In the genomic region with DNA sequence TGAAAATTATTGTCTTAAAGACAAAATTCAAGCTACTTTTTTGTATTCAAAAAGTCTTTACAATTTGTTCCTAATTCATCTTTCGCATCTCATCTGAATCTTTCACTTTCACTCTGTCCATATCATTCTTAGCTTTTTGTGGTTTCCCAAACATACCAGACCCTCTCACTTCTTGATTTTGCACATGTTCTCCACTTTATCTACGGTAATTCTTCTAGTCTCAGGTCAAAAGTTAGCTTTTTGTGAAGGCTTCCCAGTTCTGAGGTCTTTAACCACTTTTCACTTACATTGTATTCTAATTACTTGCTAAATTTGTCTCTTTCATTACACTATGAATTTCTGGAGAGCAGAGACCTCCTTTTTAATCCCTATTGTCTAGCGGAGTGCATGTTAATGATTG, we compare ENCODE assay signal across 16 cellular contexts. TPM values are rescaled to one million over a fixed set of nuclear protein-coding genes. Genes with fewer than 3 reads are reported as not detected.
A peak's percentile ranks its signal among the peaks of the same experiment; 100 is the strongest.
DNase-seq lines count a peak whose midpoint lies in the region; ATAC-seq and TF ChIP-seq lines count a peak whose summit lies in the region.
"Had no signal": no experiment of that assay in that cellular context is flagged by ENCODE, and none has a peak within 500 bp of the region (broad histone marks: within the 10 kb centered on the region; RNA-seq: fewer than 3 reads in every experiment).

No MANE protein-coding gene starts in this region.

- peak; percentile 77 for ATAC-seq in GM19463 (IDR thresholded peaks at IDR 0.05; ENCODE audit: unreplicated experiment)
- peak; percentile 57 for ATAC-seq in HG02798 (IDR thresholded peaks at IDR 0.05; ENCODE audit: poor library complexity, unreplicated experiment)
- ATAC-seq in HG03439 (IDR thresholded peaks at IDR 0.05; ENCODE audit: unreplicated experiment): peak; percentile 67
- ATAC-seq in Right ventricle myocardium superior (ENCODE audit: poor library complexity): no peak
- ATAC-seq in activated CD8-positive, alpha-beta memory T cell treated with anti-CD3 and anti-CD28 coated beads, Interleukin-2, amount 10 ng/mL, durations not matched to agents 7 days and 5 days: no peak
- ATAC-seq: HCT116 had no signal

- TF ChIP-seq CTCF in GM12864 (IDR thresholded peaks at IDR 0.05; ENCODE audit: low read depth, low read length, missing control alignments) (no peak), HFFc6 (IDR thresholded peaks at IDR 0.05) (no peak)

- H3K4me3 ChIP-seq in GM12864 (ENCODE audit: low read depth, low read length): no peak overlapping the region

- no peaks in the 10 kb centered on the region for H3K36me3 Mint-ChIP-seq in activated CD8-positive, alpha-beta memory T cell treated with anti-CD3 and anti-CD28 coated beads, Interleukin-2, amount 10 ng/mL, durations not matched to agents 7 days and 5 days
- no peaks in the 10 kb centered on the region for H3K36me3 Mint-ChIP-seq in HFFc6 (ENCODE audit: low read depth)

- no peaks in the 10 kb centered on the region for H3K4me1 Mint-ChIP-seq in activated CD8-positive, alpha-beta memory T cell treated with anti-CD3 and anti-CD28 coated beads, Interleukin-2, amount 10 ng/mL, durations not matched to agents 7 days and 5 days
- H3K4me1 Mint-ChIP-seq in HFFc6 (ENCODE audit: low read depth): no peaks in the 10 kb centered on the region

- intact Hi-C loops in Right ventricle myocardium superior (cut with DNase I): no loop called here

- peak; percentile 13 for DNase-seq in GM12864 (ENCODE audit: low read depth)
- DNase-seq in Right ventricle myocardium superior: no peak
- no peak for DNase-seq in activated CD4-positive, CD25-positive, alpha-beta regulatory T cell treated with anti-CD3 and anti-CD28 coated beads, Interleukin-2, amount 50 U/mL, for 72 hours
- no peak for DNase-seq in activated CD8-positive, alpha-beta memory T cell treated with anti-CD3 and anti-CD28 coated beads, Interleukin-2, amount 10 ng/mL, durations not matched to agents 7 days and 5 days
- DNase-seq in HFFc6: no peak
- DNase-seq: activated CD4-positive, alpha-beta T cell treated with anti-CD3 and anti-CD28 coated beads for 1 hour; activated T-cell treated with anti-CD3 and anti-CD28 coated beads, Interleukin-2, amount 50 U/mL, for 48 hours; aorta; KG1; mesenchymal stem cell; NCI-H187 treated with DMSO at 0.1 percent for 48 hours had no signal

- CTCF ChIA-PET in activated CD8-positive, alpha-beta memory T cell treated with anti-CD3 and anti-CD28 coated beads, Interleukin-2, amount 10 ng/mL, durations not matched to agents 7 days and 5 days (lab: Charles Lee): no interaction called here

- H3K27me3 Mint-ChIP-seq in activated CD8-positive, alpha-beta memory T cell treated with anti-CD3 and anti-CD28 coated beads, Interleukin-2, amount 10 ng/mL, durations not matched to agents 7 days and 5 days: no peaks in the 10 kb centered on the region
- no peaks in the 10 kb centered on the region for H3K27me3 Mint-ChIP-seq in HFFc6 (ENCODE audit: insufficient read depth)

- H3K4me3 Mint-ChIP-seq in activated CD8-positive, alpha-beta memory T cell treated with anti-CD3 and anti-CD28 coated beads, Interleukin-2, amount 10 ng/mL, durations not matched to agents 7 days and 5 days: no peak overlapping the region
- no peak overlapping the region for H3K4me3 Mint-ChIP-seq in HFFc6

- H3K9me3 Mint-ChIP-seq in activated CD8-positive, alpha-beta memory T cell treated with anti-CD3 and anti-CD28 coated beads, Interleukin-2, amount 10 ng/mL, durations not matched to agents 7 days and 5 days (ENCODE audit: low read depth): no peaks in the 10 kb centered on the region
- H3K9me3 Mint-ChIP-seq in HFFc6: peaks cover 32% of the 10 kb centered on the region

- no peak overlapping the region for H3K27ac Mint-ChIP-seq in activated CD8-positive, alpha-beta memory T cell treated with anti-CD3 and anti-CD28 coated beads, Interleukin-2, amount 10 ng/mL, durations not matched to agents 7 days and 5 days
- H3K27ac Mint-ChIP-seq in HFFc6: no peak overlapping the region

RNA-seq across cellular contexts. Expression of a gene that starts 34.6 kb away (rescaled TPM):
- total RNA-seq in Right ventricle myocardium superior: 2.4 TPM
- not detected for total RNA-seq in activated CD8-positive, alpha-beta memory T cell treated with anti-CD3 and anti-CD28 coated beads, Interleukin-2, amount 10 ng/mL, durations not matched to agents 7 days and 5 days
- under 1 TPM in 1 of 6 experiments, not detected in 5; 0.03 TPM for total RNA-seq in HFFc6 (2021; fragmentation: NEBNext Ultra II Directional; extraction: Animal tissue kit (Norgen Biotek cat#: 25700))
- total RNA-seq: osteoblast had no signal

Comparison
In these comparisons a context has a peak if more than half of its experiments do, and no peak if none do; other contexts are left out.
1. ATAC-seq: peak in GM19463 (single experiment), HG02798 (single experiment) and HG03439 (single experiment); none in Right ventricle myocardium superior (single experiment) and activated CD8-positive, alpha-beta memory T cell treated with anti-CD3 and anti-CD28 coated beads, Interleukin-2, amount 10 ng/mL, durations not matched to agents 7 days and 5 days (single experiment).